ENCODE assay signal across 1 cellular context in the genomic region with DNA sequence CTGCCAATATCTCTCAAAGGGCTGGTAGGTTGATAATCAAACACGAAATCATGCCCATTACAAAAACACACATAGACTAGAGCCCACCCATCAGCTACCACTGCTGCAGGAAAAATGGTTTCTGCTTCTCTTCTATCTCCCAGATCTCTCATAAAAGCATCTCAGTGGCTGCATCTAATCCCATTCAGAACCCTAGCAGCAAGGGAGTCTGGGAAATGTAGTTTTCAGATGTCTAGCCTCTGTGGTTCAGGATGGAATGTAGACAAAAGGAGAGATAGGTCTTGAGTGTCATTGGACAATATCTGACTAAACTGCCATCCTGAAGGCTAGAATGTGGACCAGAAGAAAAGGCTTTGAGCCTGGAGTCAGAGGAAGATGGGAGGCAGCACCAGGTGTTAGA.
TF ChIP-seq lines count a peak whose summit lies in the region.

No MANE protein-coding gene starts in this region.

TF ChIP-seq in GM12878, 131 proteins besides CTCF, POLR2A, EP300 and RAD21:
- TF ChIP-seq SIX5 (IDR thresholded peaks at IDR 0.05; ENCODE audit: low read depth, low read length, severe bottlenecking) (peak; percentile 46), NBN (IDR thresholded peaks at IDR 0.05) (no peak)
TF ChIP-seq in GM12878: peak in this region for 1.
